31 cellular contexts compared by ENCODE assay signal in genomic region chr17:27485711-27486495, GRCh38. TPM values are rescaled to one million over a fixed set of nuclear protein-coding genes. Genes with fewer than 3 reads are reported as not detected.
DNase-seq lines count a peak whose midpoint lies in the region; ATAC-seq, FAIRE-seq and TF ChIP-seq lines count a peak whose summit lies in the region.
"Had no signal": no experiment of that assay in that cellular context is flagged by ENCODE, and none has a peak within 500 bp of the region (broad histone marks: within the 10 kb centered on the region; RNA-seq: fewer than 3 reads in every experiment).

No MANE protein-coding gene starts in this region.

- no peak overlapping the region for H4K8ac ChIP-seq in trophoblast cell (ENCODE audit: low read depth, low read length)

- H3K4me2 ChIP-seq in BLaER1 = peak overlapping the region; percentile 73
- H3K4me2 ChIP-seq in hepatocyte = no peak overlapping the region
- H3K4me2 ChIP-seq in trophoblast cell (ENCODE audit: low read length) = no peak overlapping the region
- H3K4me2 ChIP-seq: A549 had no signal

- peaks cover 19% of the 10 kb centered on the region for H4K20me1 ChIP-seq in BLaER1
- H4K20me1 ChIP-seq in hepatocyte (ENCODE audit: insufficient read depth, poor library complexity, severe bottlenecking) = peaks cover 10% of the 10 kb centered on the region

- no peak overlapping the region for H2BK12ac ChIP-seq in trophoblast cell (ENCODE audit: low read length)

- H3K79me2 ChIP-seq in hepatocyte (peaks cover 96% of the 10 kb centered on the region), trophoblast cell (ENCODE audit: control insufficient read depth, insufficient read depth, low read length, poor library complexity) (no peaks in the 10 kb centered on the region)

- no peak overlapping the region for H2AK5ac ChIP-seq in trophoblast cell (ENCODE audit: low read length)

- no peak for ATAC-seq in GM21360 (IDR thresholded peaks at IDR 0.05; ENCODE audit: unreplicated experiment)
- ATAC-seq: activated CD8-positive, alpha-beta memory T cell treated with anti-CD3 and anti-CD28 coated beads, Interleukin-2, amount 10 ng/mL, durations not matched to agents 7 days and 5 days; activated T-cell treated with anti-CD3 and anti-CD28 coated beads, Interleukin-2, amount 50 U/mL, for 72 hours had no signal

- DNase-seq in NB4 (ENCODE audit: low read depth) (peak; percentile 50), hepatocyte (ENCODE audit: low spot score) (no peak), trophoblast cell (no peak), HTR-8/SVneo (ENCODE audit: insufficient read length, low spot score) (no peak), SIG-M5 treated with dmso at 0.1 percent for 504 hours (lab: John Stamatoyannopoulos, UW; ENCODE audit: unreplicated experiment) (no peak), NCI-H146 (lab: John Stamatoyannopoulos, UW) (no peak)
- DNase-seq: activated B cell treated with CpG ODN at 0.5 μM for 24 hours; activated CD4-positive, alpha-beta T cell treated with anti-CD3 and anti-CD28 coated beads, Interleukin-2, amount 50 U/mL, for 1 hour; activated CD8-positive, alpha-beta memory T cell treated with anti-CD3 and anti-CD28 coated beads, Interleukin-2, amount 10 ng/mL, durations not matched to agents 7 days and 5 days; activated naive CD4-positive, alpha-beta T cell treated with Interleukin-2 at 50 U/mL for 16 hours; activated T-cell treated with anti-CD3 and anti-CD28 coated beads, Interleukin-2, amount 50 U/mL, for 72 hours; BE2C; COR-L47; DMS79; effector CD4-positive, alpha-beta T cell; GDM1; HCEC 1CT; head of caudate nucleus; Karpas-422; NCI-H1048; NCI-H187; NCI-H524 treated with DMSO at 0.1 percent for 48 hours; Right ventricle myocardium superior had no signal

- H3K4me3 ChIP-seq in BLaER1 (no peak overlapping the region), NB4 (ENCODE audit: low read depth, low read length) (no peak overlapping the region), hepatocyte (no peak overlapping the region), trophoblast cell (ENCODE audit: low read depth, low read length) (no peak overlapping the region)
- H3K4me3 ChIP-seq: A549, breast epithelium, prostate gland, tibial nerve had no signal

- TF ChIP-seq POLR2A in NB4 (IDR thresholded peaks at IDR 0.05; ENCODE audit: extremely low read depth, insufficient read length) = no peak

- H3K36me3 ChIP-seq in BLaER1 (no peaks in the 10 kb centered on the region), hepatocyte (replicated peaks; ENCODE audit: insufficient read depth, low read depth) (no peaks in the 10 kb centered on the region), trophoblast cell (ENCODE audit: control insufficient read depth in 1 of 2, insufficient read depth in 2 of 2, low read length in 2 of 2) (peaks cover 0 to 4% of the 10 kb centered on the region in 2 experiments)
- H3K36me3 ChIP-seq: BE2C, breast epithelium, prostate gland, tibial nerve had no signal

- H3K27ac ChIP-seq in BLaER1 (no peak overlapping the region), hepatocyte (peak overlapping the region; percentile 51), trophoblast cell (ENCODE audit: low read depth, low read length) (no peak overlapping the region)
- H3K27ac ChIP-seq: breast epithelium, epithelial cell of prostate, prostate gland had no signal

- H3K4me1 ChIP-seq in BLaER1 = peaks cover 54% of the 10 kb centered on the region
- H3K4me1 ChIP-seq in hepatocyte (ENCODE audit: insufficient read depth) = peaks cover 23% of the 10 kb centered on the region
- H3K4me1 ChIP-seq in trophoblast cell (ENCODE audit: control insufficient read depth in 1 of 2, insufficient read depth in 2 of 2, low read length in 2 of 2) = peaks cover 4% of the 10 kb centered on the region in 2 experiments
- H3K4me1 ChIP-seq: BE2C, prostate gland had no signal

- no peaks in the 10 kb centered on the region for H3K79me1 ChIP-seq in trophoblast cell (ENCODE audit: low read length)

- no peaks in the 10 kb centered on the region for H3K9me2 ChIP-seq in hepatocyte (replicated peaks; ENCODE audit: insufficient read depth)

- FAIRE-seq in HTR-8/SVneo (lab: Jason Lieb, UNC) = no peak
- FAIRE-seq: A549, GM19239 had no signal

- TF ChIP-seq CTCF in NB4 (IDR thresholded peaks at IDR 0.05; ENCODE audit: low read depth, low read length) = no peak
- no peak for TF ChIP-seq CTCF in hepatocyte (IDR thresholded peaks at IDR 0.05; ENCODE audit: poor library complexity)

- no peak overlapping the region for H3K14ac ChIP-seq in trophoblast cell (ENCODE audit: low read length)

- no peak overlapping the region for H3K18ac ChIP-seq in trophoblast cell (ENCODE audit: low read length)

- H2AFZ ChIP-seq in hepatocyte (no peak overlapping the region), trophoblast cell (ENCODE audit: insufficient read depth, low read length, poor library complexity) (no peak overlapping the region)

- H4K12ac ChIP-seq in trophoblast cell (ENCODE audit: low read depth, low read length) = no peak overlapping the region

- no peaks in the 10 kb centered on the region for H3K27me3 ChIP-seq in BLaER1
- H3K27me3 ChIP-seq in hepatocyte = no peaks in the 10 kb centered on the region
- no peaks in the 10 kb centered on the region for H3K27me3 ChIP-seq in trophoblast cell (ENCODE audit: insufficient read depth, low read length)
- H3K27me3 ChIP-seq: BE2C, breast epithelium, tibial nerve had no signal

- no peak overlapping the region for H3K23ac ChIP-seq in trophoblast cell (ENCODE audit: low read length)

- no peak overlapping the region for H4K91ac ChIP-seq in trophoblast cell (ENCODE audit: low read depth, low read length)

- no peak overlapping the region; the same call in 1 of the 2 replicates for H3K9ac ChIP-seq in BLaER1
- H3K9ac ChIP-seq in trophoblast cell (ENCODE audit: low read length) = peak overlapping the region; percentile 55

- no peak overlapping the region for H3K4ac ChIP-seq in trophoblast cell (ENCODE audit: low read depth, low read length)

- H2BK5ac ChIP-seq in trophoblast cell (ENCODE audit: low read depth, low read length, poor library complexity) = no peak overlapping the region

- H3K9me3 ChIP-seq in BLaER1 (no peaks in the 10 kb centered on the region), hepatocyte (ENCODE audit: low read depth) (no peaks in the 10 kb centered on the region), trophoblast cell (ENCODE audit: insufficient read depth, low read depth, low read length) (no peaks in the 10 kb centered on the region)
- H3K9me3 ChIP-seq: A549, BE2C, breast epithelium, prostate gland, tibial nerve had no signal

- WGBS in hepatocyte (ENCODE audit: low lambda C conversion rate, missing lambda C conversion rate) = 42% methylated on average over 8 of the region's 8 CpGs
- 100% methylated on average over 1 of the region's 8 CpGs for WGBS in trophoblast cell (ENCODE audit: extremely low coverage, insufficient coverage, insufficient read length)

- no peak overlapping the region for H2BK120ac ChIP-seq in trophoblast cell (ENCODE audit: insufficient read depth, low read length, poor library complexity)

RNA-seq across cellular contexts. Expression of gene KSR1, which starts 29.7 kb away (rescaled TPM):
- 19.9 and 32.6 TPM in 2 replicates for total RNA-seq in hepatocyte
- polyA plus RNA-seq in hepatocyte = 16.2 and 23.8 TPM in 2 replicates
- 62.2 and 63.6 TPM in 2 replicates for polyA plus RNA-seq in trophoblast cell (2013)
